1 cellular context compared by ENCODE assay signal in genomic region chr12:122526683-122527477, GRCh38.
TF ChIP-seq lines count a peak whose summit lies in the region.

Gene KNTC1, plus strand, starts transcription at chr12:122527249. Its CDS starts 2,815 bp downstream, at chr12:122530064.
Gene RSRC2, minus strand, starts transcription at chr12:122526936. Its CDS starts 83 bp downstream, at chr12:122526853.

TF ChIP-seq in HepG2, 621 proteins besides CTCF, POLR2A, EP300 and RAD21 (continued from another document and continues in another):
- TF ChIP-seq ZNF362 (CRISPR knock-in tag; IDR thresholded peaks at IDR 0.05; ENCODE audit: borderline replicate concordance), result no peak
- TF ChIP-seq ZC3H13 (CRISPR knock-in tag; IDR thresholded peaks at IDR 0.05), result peak; percentile 25; the same call in 1 of the 2 replicates
- peak; percentile 80 for TF ChIP-seq CHD2 (IDR thresholded peaks at IDR 0.05; ENCODE audit: low read depth, low read length)
- 0 out of 2 replicates have a peak, but pooled peaks have one; percentile 45 for TF ChIP-seq TMF1 (CRISPR knock-in tag; IDR thresholded peaks at IDR 0.05; ENCODE audit: low read depth)
- no peak for TF ChIP-seq TSC22D2 (CRISPR knock-in tag; IDR thresholded peaks at IDR 0.05; ENCODE audit: borderline replicate concordance)
- peak; percentile 63; the same call in 1 of the 2 replicates for TF ChIP-seq ZNF567 (CRISPR knock-in tag; IDR thresholded peaks at IDR 0.05; ENCODE audit: borderline replicate concordance)
- peak; percentile 68 for TF ChIP-seq RFX3 (CRISPR knock-in tag; IDR thresholded peaks at IDR 0.05)
- no peak for TF ChIP-seq GRHL1 (CRISPR knock-in tag; conservative IDR thresholded peaks at IDR 0.05)
- TF ChIP-seq TEAD3 (CRISPR knock-in tag; optimal IDR thresholded peaks at IDR 0.05; ENCODE audit: borderline replicate concordance), result peak; percentile 98
- TF ChIP-seq ZNF781 (CRISPR knock-in tag; IDR thresholded peaks at IDR 0.05; ENCODE audit: borderline replicate concordance, not compliant biosample characterization), result peak; percentile 88
- no peak for TF ChIP-seq SCMH1 (CRISPR knock-in tag; IDR thresholded peaks at IDR 0.05; ENCODE audit: borderline replicate concordance)
- TF ChIP-seq ZNF816 (CRISPR knock-in tag; IDR thresholded peaks at IDR 0.05; ENCODE audit: borderline replicate concordance), result no peak
- TF ChIP-seq HHEX (CRISPR knock-in tag; IDR thresholded peaks at IDR 0.05), result no peak
- peak; percentile 94 for TF ChIP-seq ELF1 (CRISPR knock-in tag; IDR thresholded peaks at IDR 0.05)
- TF ChIP-seq ZIK1 (CRISPR knock-in tag; IDR thresholded peaks at IDR 0.05; ENCODE audit: borderline replicate concordance, low read depth), result peak; percentile 69; the same call in 1 of the 2 replicates
- no peak; the same call in 1 of the 2 replicates for TF ChIP-seq E2F2 (CRISPR knock-in tag; IDR thresholded peaks at IDR 0.05; ENCODE audit: borderline replicate concordance)
- peak; percentile 88 for TF ChIP-seq KMT2B (CRISPR knock-in tag; IDR thresholded peaks at IDR 0.05)
- peak; percentile 90; the same call in 1 of the 2 replicates for TF ChIP-seq TOPORS (CRISPR knock-in tag; IDR thresholded peaks at IDR 0.05)
- no peak; the same call in 1 of the 2 replicates for TF ChIP-seq ZFP82 (CRISPR knock-in tag; IDR thresholded peaks at IDR 0.05; ENCODE audit: borderline replicate concordance)
- TF ChIP-seq ZMYM4 (CRISPR knock-in tag; IDR thresholded peaks at IDR 0.05), result peak; percentile 88
- 0 out of 2 replicates have a peak, but pooled peaks have one; percentile 70 for TF ChIP-seq ZNF749 (CRISPR knock-in tag; IDR thresholded peaks at IDR 0.05; ENCODE audit: borderline replicate concordance)
- TF ChIP-seq ZNF501 (CRISPR knock-in tag; IDR thresholded peaks at IDR 0.05), result peak; percentile 96
- TF ChIP-seq PHF20 (CRISPR knock-in tag; IDR thresholded peaks at IDR 0.05), result peak; percentile 89
- TF ChIP-seq HCFC1 (IDR thresholded peaks at IDR 0.05; ENCODE audit: low read depth, low read length), result peak; percentile 41; the same call in 1 of the 2 replicates
- TF ChIP-seq NFAT5 (CRISPR knock-in tag; IDR thresholded peaks at IDR 0.05), result peak; percentile 45; the same call in 1 of the 2 replicates
- TF ChIP-seq LCORL (IDR thresholded peaks at IDR 0.05), result no peak
- TF ChIP-seq LCORL (CRISPR knock-in tag; IDR thresholded peaks at IDR 0.05), result 0 out of 2 replicates have a peak, but pooled peaks have one; percentile 26
- no peak for TF ChIP-seq ZNF138 (CRISPR knock-in tag; IDR thresholded peaks at IDR 0.05; ENCODE audit: low read depth)
- no peak for TF ChIP-seq TOE1 (CRISPR knock-in tag; IDR thresholded peaks at IDR 0.05)
- no peak; the same call in 1 of the 2 replicates for TF ChIP-seq HNF4G (IDR thresholded peaks at IDR 0.05; ENCODE audit: borderline replicate concordance, low read depth, low read length)
- no peak for TF ChIP-seq HNF4G (CRISPR knock-in tag; IDR thresholded peaks at IDR 0.05; ENCODE audit: borderline replicate concordance, low read depth)
- peak; percentile 96 for TF ChIP-seq SIN3B (IDR thresholded peaks at IDR 0.05; ENCODE audit: low read length)
- peak; percentile 96 for TF ChIP-seq SRSF1 (optimal IDR thresholded peaks at IDR 0.05; ENCODE audit: low read depth, low read length)
- peak; percentile 97 for TF ChIP-seq NFRKB (IDR thresholded peaks at IDR 0.05)
- TF ChIP-seq DBP (CRISPR knock-in tag; IDR thresholded peaks at IDR 0.05; ENCODE audit: not compliant biosample characterization), result no peak
- no peak for TF ChIP-seq GLMP (CRISPR knock-in tag; IDR thresholded peaks at IDR 0.05; ENCODE audit: borderline replicate concordance)
- TF ChIP-seq ATF1 (CRISPR knock-in tag; IDR thresholded peaks at IDR 0.05), result peak; percentile 77
- peak; percentile 82 for TF ChIP-seq U2AF1 (optimal IDR thresholded peaks at IDR 0.05; ENCODE audit: low read depth, low read length)
- no peak for TF ChIP-seq AHDC1 (CRISPR knock-in tag; IDR thresholded peaks at IDR 0.05; ENCODE audit: borderline replicate concordance)
- TF ChIP-seq HOMEZ (CRISPR knock-in tag; IDR thresholded peaks at IDR 0.05; ENCODE audit: low read depth), result peak; percentile 57; the same call in 1 of the 2 replicates
